ENCODE assay signal across 33 cellular contexts in the genomic region with DNA sequence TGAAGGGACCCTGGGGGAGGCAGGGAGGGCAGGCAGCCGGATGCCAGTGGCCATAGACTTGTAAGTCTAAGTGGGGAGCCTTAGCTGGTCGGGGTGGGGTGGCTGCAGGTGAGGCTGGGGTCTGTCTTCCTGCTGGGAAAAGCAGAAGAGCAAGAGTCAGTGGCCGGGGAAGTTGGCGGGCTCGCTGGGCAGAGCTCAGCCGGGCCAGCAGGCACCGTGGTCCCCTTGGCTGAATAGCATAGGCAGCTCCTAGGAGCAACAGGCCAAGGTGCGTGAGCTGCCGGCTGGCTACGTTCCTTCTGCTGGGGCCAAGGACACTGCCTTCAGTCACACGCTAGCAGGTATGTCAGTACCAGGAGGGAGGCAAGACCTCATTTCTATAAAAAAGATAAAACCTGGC.
DNase-seq lines count a peak whose midpoint lies in the region; ATAC-seq and TF ChIP-seq lines count a peak whose summit lies in the region.
"Had no signal": no experiment of that assay in that cellular context is flagged by ENCODE, and none has a peak within 500 bp of the region (broad histone marks: within the 10 kb centered on the region; RNA-seq: fewer than 3 reads in every experiment).

No MANE protein-coding gene starts in this region.

- no peaks in the 10 kb centered on the region for H3K36me3 ChIP-seq in left ventricle myocardium inferior
- no peaks in the 10 kb centered on the region for H3K36me3 ChIP-seq in neuronal stem cell (replicated peaks in 1 of 2; ENCODE audit: control insufficient read depth in 2 of 2, insufficient read depth in 2 of 2, low read length in 2 of 2)
- H3K36me3 ChIP-seq: BE2C; BLaER1; BLaER1 treated with 17β-estradiol and CSF1 and Interleukin-3, amounts not matched to agents 10 nM and 100 nM had no signal

- H3K79me1 ChIP-seq in neuronal stem cell (ENCODE audit: low read depth, low read length) = peaks cover 5% of the 10 kb centered on the region

- H3K4me1 ChIP-seq in left ventricle myocardium inferior (peaks cover 22% of the 10 kb centered on the region), neuronal stem cell (ENCODE audit: control insufficient read depth in 2 of 2, insufficient read depth in 1 of 2, low read depth in 1 of 2, low read length in 2 of 2) (peaks cover 0 to 3% of the 10 kb centered on the region in 2 donors)
- H3K4me1 ChIP-seq: A549, BE2C, BLaER1, Caco-2 had no signal

- DNase-seq in left ventricle myocardium superior (peak; percentile 26), left ventricle myocardium inferior (no peak), neuronal stem cell (ENCODE audit: low spot score) (no peak)
- no peak for DNase-seq in stimulated activated naive B cell treated with anti-CD40 and anti-IgM and Interleukin-4, amounts not matched to agents 10 μg/mL and 1 μg/mL and 100 μg/mL, for 72 hours
- no peak for DNase-seq in stimulated activated naive CD8-positive, alpha-beta T cell treated with anti-CD3 and anti-CD28 coated beads, Interleukin-15, Interleukin-2, amounts not matched to agents 100 U/mL and 50 U/mL, for 24 hours
- DNase-seq: 8988T; ACHN; AML-193; BE2C; C1 segment of cervical spinal cord; Caco-2; Calu3; CD4-positive, alpha-beta memory T cell; CD4-positive, alpha-beta T cell; CD4-positive, CD25-positive, alpha-beta regulatory T cell; CD8-positive, alpha-beta memory T cell; CD8-positive, alpha-beta T cell; COR-L47; DMS 273 treated with DMSO at 0.1 percent for 48 hours; DMS153; DMS53; DMS79; DMS79 treated with DMSO at 0.1 percent for 48 hours; DND-41; EL had no signal

- no peak overlapping the region for H3K18ac ChIP-seq in neuronal stem cell (ENCODE audit: low read length)

- TF ChIP-seq CTCF in left ventricle myocardium inferior (IDR thresholded peaks at IDR 0.05; ENCODE audit: borderline replicate concordance) = no peak

- H2BK15ac ChIP-seq in neuronal stem cell (ENCODE audit: low read length) = no peak overlapping the region

- no peak overlapping the region for H2BK5ac ChIP-seq in neuronal stem cell (ENCODE audit: low read length)

- H3K9me3 ChIP-seq in left ventricle myocardium inferior (replicated peaks) = no peaks in the 10 kb centered on the region
- no peaks in the 10 kb centered on the region for H3K9me3 ChIP-seq in neuronal stem cell (replicated peaks in 1 of 2; ENCODE audit: control insufficient read depth in 2 of 2, insufficient read depth in 1 of 2, low read depth in 1 of 2, low read length in 2 of 2)
- H3K9me3 ChIP-seq: A549; BE2C; BLaER1; BLaER1 treated with 17β-estradiol and CSF1 and Interleukin-3, amounts not matched to agents 10 nM and 100 nM; Caco-2 had no signal

- H2AFZ ChIP-seq in neuronal stem cell (ENCODE audit: low read length) = no peak overlapping the region

- H3K14ac ChIP-seq in neuronal stem cell (ENCODE audit: low read length) = no peak overlapping the region

- WGBS in neuronal stem cell (ENCODE audit: extremely low coverage in 2 of 2, insufficient read length in 2 of 2, insufficient replicate concordance in 1 of 2), 2 donors = no CpG with 5 or more reads among the region's 11 CpGs

- no peak overlapping the region for H2BK12ac ChIP-seq in neuronal stem cell (ENCODE audit: low read length)

- no peak overlapping the region for H4K91ac ChIP-seq in neuronal stem cell (ENCODE audit: low read depth, low read length, poor library complexity)

- intact Hi-C loops in left ventricle myocardium superior (cut with micrococcal nuclease) (no loop called here), left ventricle myocardium inferior (cut with micrococcal nuclease) (no loop called here)

- no peak overlapping the region for H3K4me2 ChIP-seq in neuronal stem cell (ENCODE audit: insufficient read depth, low read length, poor library complexity, severe bottlenecking)
- H3K4me2 ChIP-seq: A549; BLaER1; BLaER1 treated with 17β-estradiol and CSF1 and Interleukin-3, amounts not matched to agents 10 nM and 100 nM had no signal

- no peak overlapping the region for H3K4me3 Mint-ChIP-seq in stimulated activated naive B cell treated with anti-CD40 and anti-IgM and Interleukin-4, amounts not matched to agents 10 μg/mL and 1 μg/mL and 100 μg/mL, for 72 hours
- H3K4me3 Mint-ChIP-seq: B cell; CD14-positive monocyte; CD4-positive, alpha-beta T cell; CD4-positive, CD25-positive, alpha-beta regulatory T cell; CD8-positive, alpha-beta memory T cell; CD8-positive, alpha-beta T cell had no signal

- ATAC-seq in left ventricle myocardium superior (no peak), GM18870 (IDR thresholded peaks at IDR 0.05; ENCODE audit: unreplicated experiment) (no peak)
- no peak for ATAC-seq in stimulated activated naive B cell treated with anti-CD40 and anti-IgM and Interleukin-4, amounts not matched to agents 10 μg/mL and 1 μg/mL and 100 μg/mL, for 72 hours (replicated peaks)
- no peak for ATAC-seq in stimulated activated naive CD8-positive, alpha-beta T cell treated with anti-CD3 and anti-CD28 coated beads, Interleukin-15, Interleukin-2, amounts not matched to agents 100 U/mL and 50 U/mL, for 24 hours
- ATAC-seq: A549; CD8-positive, alpha-beta T cell had no signal

- H4K8ac ChIP-seq in neuronal stem cell (ENCODE audit: low read depth, low read length) = no peak overlapping the region

- H3K4me1 Mint-ChIP-seq in stimulated activated naive B cell treated with anti-CD40 and anti-IgM and Interleukin-4, amounts not matched to agents 10 μg/mL and 1 μg/mL and 100 μg/mL, for 72 hours = peaks cover 0 to 2% of the 10 kb centered on the region in 2 donors
- H3K4me1 Mint-ChIP-seq: B cell; CD14-positive monocyte; CD4-positive, alpha-beta memory T cell; CD4-positive, CD25-positive, alpha-beta regulatory T cell; CD8-positive, alpha-beta memory T cell had no signal

- H3K36me3 Mint-ChIP-seq in stimulated activated naive B cell treated with anti-CD40 and anti-IgM and Interleukin-4, amounts not matched to agents 10 μg/mL and 1 μg/mL and 100 μg/mL, for 72 hours = peaks cover 0 to 5% of the 10 kb centered on the region in 2 donors
- H3K36me3 Mint-ChIP-seq: CD4-positive, alpha-beta memory T cell; CD4-positive, CD25-positive, alpha-beta regulatory T cell; CD8-positive, alpha-beta memory T cell; CD8-positive, alpha-beta T cell had no signal

- H3K27me3 ChIP-seq in left ventricle myocardium inferior (ENCODE audit: low read depth) = no peaks in the 10 kb centered on the region
- H3K27me3 ChIP-seq in neuronal stem cell (ENCODE audit: control insufficient read depth in 3 of 3, insufficient read depth in 3 of 3, low read depth in 1 of 3, low read length in 3 of 3) = no peaks in the 10 kb centered on the region
- H3K27me3 ChIP-seq: BE2C; BLaER1; BLaER1 treated with 17β-estradiol and CSF1 and Interleukin-3, amounts not matched to agents 10 nM and 100 nM had no signal

- H3K9ac ChIP-seq in neuronal stem cell (ENCODE audit: low read depth, low read length, poor library complexity) = peak overlapping the region; percentile 21
- H3K9ac ChIP-seq: BLaER1; BLaER1 treated with 17β-estradiol and CSF1 and Interleukin-3, amounts not matched to agents 10 nM and 100 nM had no signal

- no peak overlapping the region for H3K4ac ChIP-seq in neuronal stem cell (ENCODE audit: low read length)

- H2AK5ac ChIP-seq in neuronal stem cell (ENCODE audit: low read depth, low read length) = no peak overlapping the region

- H3K23ac ChIP-seq in neuronal stem cell (ENCODE audit: low read depth, low read length, poor library complexity) = no peak overlapping the region

- H3K27me3 Mint-ChIP-seq in stimulated activated naive B cell treated with anti-CD40 and anti-IgM and Interleukin-4, amounts not matched to agents 10 μg/mL and 1 μg/mL and 100 μg/mL, for 72 hours = peaks cover 0 to 13% of the 10 kb centered on the region in 2 donors
- H3K27me3 Mint-ChIP-seq: CD4-positive, alpha-beta memory T cell; CD4-positive, alpha-beta T cell; CD4-positive, CD25-positive, alpha-beta regulatory T cell; CD8-positive, alpha-beta memory T cell had no signal

- no peak overlapping the region for H2BK120ac ChIP-seq in neuronal stem cell (ENCODE audit: low read depth, low read length)

- H3K27ac Mint-ChIP-seq in stimulated activated naive B cell treated with anti-CD40 and anti-IgM and Interleukin-4, amounts not matched to agents 10 μg/mL and 1 μg/mL and 100 μg/mL, for 72 hours = peak overlapping the region; percentile 75
- H3K27ac Mint-ChIP-seq: B cell; CD4-positive, alpha-beta T cell; CD4-positive, CD25-positive, alpha-beta regulatory T cell; CD8-positive, alpha-beta T cell had no signal

- H3K4me3 ChIP-seq in left ventricle myocardium inferior (no peak overlapping the region), neuronal stem cell (ENCODE audit: low read length in 2 of 2) (peak overlapping the region in 1 of 2 donors; percentile 40)
- H3K4me3 ChIP-seq: A549; BLaER1; BLaER1 treated with 17β-estradiol and CSF1 and Interleukin-3, amounts not matched to agents 10 nM and 100 nM had no signal

- H3K9me3 Mint-ChIP-seq in stimulated activated naive B cell treated with anti-CD40 and anti-IgM and Interleukin-4, amounts not matched to agents 10 μg/mL and 1 μg/mL and 100 μg/mL, for 72 hours = no peaks in the 10 kb centered on the region
- H3K9me3 Mint-ChIP-seq: CD14-positive monocyte; CD4-positive, alpha-beta memory T cell; CD4-positive, alpha-beta T cell; CD4-positive, CD25-positive, alpha-beta regulatory T cell; CD8-positive, alpha-beta memory T cell; CD8-positive, alpha-beta T cell had no signal

- H3K27ac ChIP-seq in left ventricle myocardium inferior (replicated peaks) (no peak overlapping the region), neuronal stem cell (replicated peaks; ENCODE audit: low read length) (no peak overlapping the region)
- H3K27ac ChIP-seq: 22Rv1; A549; BLaER1; BLaER1 treated with 17β-estradiol and CSF1 and Interleukin-3, amounts not matched to agents 10 nM and 100 nM; C4-2B had no signal
